11 cellular contexts compared by ENCODE assay signal in the genomic region with DNA sequence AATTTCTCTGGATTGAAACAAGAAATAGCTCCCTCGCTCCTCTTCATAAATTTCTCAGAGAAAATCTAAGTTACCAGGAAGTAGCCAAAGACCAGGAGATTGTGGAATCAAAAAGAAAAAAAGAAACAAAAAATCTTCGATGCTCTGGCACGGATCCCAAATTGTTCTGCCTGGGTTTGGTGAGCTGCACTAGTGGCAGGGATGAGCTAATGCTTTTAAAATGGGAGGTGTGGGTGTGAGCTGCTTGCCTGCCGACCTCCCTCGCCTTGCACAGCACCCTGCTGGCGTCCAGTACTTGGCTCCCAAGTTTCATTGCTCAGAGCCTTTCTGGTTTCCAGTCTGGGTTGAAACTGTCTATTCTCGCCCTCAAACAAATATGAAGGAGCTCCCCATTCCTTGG. TPM values are rescaled to one million over a fixed set of nuclear protein-coding genes. Genes with fewer than 3 reads are reported as not detected.
DNase-seq lines count a peak whose midpoint lies in the region; ATAC-seq and TF ChIP-seq lines count a peak whose summit lies in the region.
"Had no signal": no experiment of that assay in that cellular context is flagged by ENCODE, and none has a peak within 500 bp of the region (broad histone marks: within the 10 kb centered on the region; RNA-seq: fewer than 3 reads in every experiment).

No MANE protein-coding gene starts in this region.

- peak; percentile 90 for DNase-seq in GM23248
- DNase-seq in mammary epithelial cell = peak; percentile 46
- peak; percentile 36 for DNase-seq in kidney tubule cell (ENCODE audit: low spot score)
- no peak for DNase-seq in spleen
- DNase-seq in naive thymus-derived CD4-positive, alpha-beta T cell = no peak
- no peak for DNase-seq in NCI-H524 (lab: John Stamatoyannopoulos, UW)
- no peak for DNase-seq in SIG-M5 (lab: John Stamatoyannopoulos, UW)
- DNase-seq: activated CD4-positive, CD25-positive, alpha-beta regulatory T cell treated with anti-CD3 and anti-CD28 coated beads, Interleukin-2, amount 50 U/mL, for 72 hours; activated naive CD8-positive, alpha-beta T cell treated with anti-CD3 and anti-CD28 coated beads for 36 hours; DND-41 had no signal

- peak overlapping the region; percentile 90 for H3K27ac ChIP-seq in GM23248
- H3K27ac ChIP-seq in mammary epithelial cell (ENCODE audit: insufficient read depth, low read depth, low read length) = peak overlapping the region; percentile 41
- H3K27ac ChIP-seq in spleen = peak overlapping the region in 7 of 8 donors; percentile 36 to 90 (median 84)
- no peak overlapping the region for H3K27ac ChIP-seq in naive thymus-derived CD4-positive, alpha-beta T cell (ENCODE audit: low read depth, low read length)

- WGBS in GM23248 (ENCODE audit: low coverage in 1 of 2, low lambda C conversion rate in 2 of 2, missing lambda C conversion rate in 2 of 2), 2 experiments = 2 to 3% methylated on average over 7 of the region's 7 CpGs
- 18% methylated on average over 5 of the region's 7 CpGs for WGBS in mammary epithelial cell (ENCODE audit: low coverage, missing lambda C conversion rate)
- 45 to 77% (median 60%) methylated on average over 7 of the region's 7 CpGs for WGBS in spleen, 5 donors

- no peak for TF ChIP-seq POLR2A in spleen (IDR thresholded peaks at IDR 0.05)

- TF ChIP-seq CTCF in mammary epithelial cell (conservative IDR thresholded peaks at IDR 0.05 in 1 of 2, IDR thresholded peaks at IDR 0.05 in 1 of 2; ENCODE audit: extremely low read depth in 1 of 2, insufficient read depth in 1 of 2, low read depth in 1 of 2, low read length in 2 of 2) (peak in 1 of 2 donors; percentile 9), spleen (IDR thresholded peaks at IDR 0.05 in 8 of 11, conservative IDR thresholded peaks at IDR 0.05 in 3 of 11) (no peak)

- H3K4me1 ChIP-seq in GM23248 (ENCODE audit: insufficient read depth) = peaks cover 43% of the 10 kb centered on the region
- peaks cover 21% of the 10 kb centered on the region for H3K4me1 ChIP-seq in mammary epithelial cell (ENCODE audit: insufficient read depth, low read length)
- peaks cover 0 to 62% (median 27%) of the 10 kb centered on the region in 6 donors for H3K4me1 ChIP-seq in spleen
- no peaks in the 10 kb centered on the region for H3K4me1 ChIP-seq in naive thymus-derived CD4-positive, alpha-beta T cell (ENCODE audit: control insufficient read depth in 2 of 2, insufficient read depth in 2 of 2, low read length in 2 of 2)

- H3K36me3 Mint-ChIP-seq in naive thymus-derived CD4-positive, alpha-beta T cell = peaks cover 0 to 3% (median 0%) of the 10 kb centered on the region in 5 donors
- H3K36me3 Mint-ChIP-seq: activated naive CD8-positive, alpha-beta T cell treated with anti-CD3 and anti-CD28 coated beads for 36 hours had no signal

- POLR2A ChIA-PET in naive thymus-derived CD4-positive, alpha-beta T cell (lab: Charles Lee) = no interaction called here

- no peak for ATAC-seq in naive thymus-derived CD4-positive, alpha-beta T cell
- ATAC-seq in HG02884 (IDR thresholded peaks at IDR 0.05; ENCODE audit: unreplicated experiment) = no peak

- H3K4me1 Mint-ChIP-seq in naive thymus-derived CD4-positive, alpha-beta T cell = peaks cover 0 to 5% (median 2%) of the 10 kb centered on the region in 7 donors

- CTCF ChIA-PET in mammary epithelial cell (lab: Charles Lee; ENCODE audit: low non-redundant PET) = no interaction called here
- CTCF ChIA-PET in naive thymus-derived CD4-positive, alpha-beta T cell (lab: Charles Lee) = no interaction called here

- H3F3A ChIP-seq in GM23248 (ENCODE audit: insufficient read depth) = peaks cover 71% of the 10 kb centered on the region

- H3K9me3 ChIP-seq in GM23248 (ENCODE audit: low read depth) = no peaks in the 10 kb centered on the region
- no peaks in the 10 kb centered on the region for H3K9me3 ChIP-seq in mammary epithelial cell (replicated peaks; ENCODE audit: insufficient read depth, low read length)
- no peaks in the 10 kb centered on the region for H3K9me3 ChIP-seq in spleen
- no peaks in the 10 kb centered on the region for H3K9me3 ChIP-seq in naive thymus-derived CD4-positive, alpha-beta T cell (ENCODE audit: control insufficient read depth in 2 of 3, low read length in 3 of 3)

- peaks cover 0 to 2% (median 0%) of the 10 kb centered on the region in 11 donors for H3K9me3 Mint-ChIP-seq in naive thymus-derived CD4-positive, alpha-beta T cell
- H3K9me3 Mint-ChIP-seq: activated naive CD8-positive, alpha-beta T cell treated with anti-CD3 and anti-CD28 coated beads for 36 hours had no signal

- H3K9ac ChIP-seq in GM23248 (peak overlapping the region; percentile 99), mammary epithelial cell (ENCODE audit: insufficient read depth, low read length) (peak overlapping the region; percentile 59)

- H3K4me3 ChIP-seq in GM23248 = peak overlapping the region; percentile 96
- peak overlapping the region; percentile 61 to 89 (median 68) for H3K4me3 ChIP-seq in mammary epithelial cell (replicated peaks in 1 of 3; ENCODE audit: insufficient read depth in 1 of 3, low read depth in 2 of 3, low read length in 3 of 3)
- peak overlapping the region; percentile 52 to 92 (median 67) for H3K4me3 ChIP-seq in spleen
- H3K4me3 ChIP-seq in naive thymus-derived CD4-positive, alpha-beta T cell (ENCODE audit: low read length) = no peak overlapping the region

- H3K79me2 ChIP-seq in GM23248 (ENCODE audit: insufficient read depth) = peaks cover 72% of the 10 kb centered on the region
- H3K79me2 ChIP-seq in mammary epithelial cell (ENCODE audit: insufficient read depth, low read length) = peaks cover 69% of the 10 kb centered on the region

- H3K36me3 ChIP-seq in GM23248 (ENCODE audit: low read depth) (peaks cover 17% of the 10 kb centered on the region), mammary epithelial cell (ENCODE audit: insufficient read depth, low read length) (no peaks in the 10 kb centered on the region), spleen (peaks cover 0 to 13% (median 0%) of the 10 kb centered on the region in 6 donors)
- H3K36me3 ChIP-seq in naive thymus-derived CD4-positive, alpha-beta T cell (ENCODE audit: control insufficient read depth in 2 of 3, insufficient read depth in 3 of 3, low read length in 3 of 3) = no peaks in the 10 kb centered on the region

- no TSS peak for BruUV-seq in mammary epithelial cell (replicated peaks; lab: Mats Ljungman, UMichigan)

- no peaks in the 10 kb centered on the region for H3K27me3 ChIP-seq in GM23248 (replicated peaks; ENCODE audit: insufficient read depth)
- no peaks in the 10 kb centered on the region for H3K27me3 ChIP-seq in mammary epithelial cell (ENCODE audit: insufficient read depth, low read length)
- peaks cover 0 to 62% (median 13%) of the 10 kb centered on the region in 7 donors for H3K27me3 ChIP-seq in spleen (replicated peaks in 1 of 7)
- H3K27me3 ChIP-seq in naive thymus-derived CD4-positive, alpha-beta T cell (ENCODE audit: control insufficient read depth in 2 of 2, insufficient read depth in 2 of 2, low read length in 2 of 2) = no peaks in the 10 kb centered on the region

- no peak overlapping the region for H2AFZ ChIP-seq in GM23248
- no peak overlapping the region for H2AFZ ChIP-seq in mammary epithelial cell (ENCODE audit: low read depth, low read length)

- in situ Hi-C loops in GM23248 (cut with MboI) = no loop called here
- in situ Hi-C loops in mammary epithelial cell (cut with MboI; ENCODE audit: low sequenced_read_pairs in 2 of 2) = no loop called here

- no peak overlapping the region for H3K27ac Mint-ChIP-seq in naive thymus-derived CD4-positive, alpha-beta T cell
- H3K27ac Mint-ChIP-seq: activated naive CD8-positive, alpha-beta T cell treated with anti-CD3 and anti-CD28 coated beads for 36 hours had no signal

- H4K20me1 ChIP-seq in GM23248 (ENCODE audit: insufficient read depth) (peaks cover 35% of the 10 kb centered on the region), mammary epithelial cell (ENCODE audit: insufficient read depth, low read length) (peaks cover 4% of the 10 kb centered on the region)

- H3K9me2 ChIP-seq in GM23248 (ENCODE audit: insufficient read depth) = no peaks in the 10 kb centered on the region

- dilution Hi-C loops in mammary epithelial cell (cut with HindIII; ENCODE audit: low sequenced_read_pairs) = no loop called here

- H3K4me2 ChIP-seq in GM23248 (ENCODE audit: unreplicated experiment) = peak overlapping the region; percentile 98
- H3K4me2 ChIP-seq in mammary epithelial cell (ENCODE audit: insufficient read depth, low read depth, low read length) = peak overlapping the region; percentile 70

- no peak overlapping the region for H3K4me3 Mint-ChIP-seq in naive thymus-derived CD4-positive, alpha-beta T cell
- H3K4me3 Mint-ChIP-seq: activated naive CD8-positive, alpha-beta T cell treated with anti-CD3 and anti-CD28 coated beads for 36 hours had no signal

- H3K27me3 Mint-ChIP-seq in naive thymus-derived CD4-positive, alpha-beta T cell = peaks cover 50 to 81% (median 65%) of the 10 kb centered on the region in 5 donors

- intact Hi-C loops in mammary epithelial cell (cut with micrococcal nuclease) = loop anchor here (5.0 to 10.0 kb wide), 2 partner anchors 332 to 389 kb away; a partner anchor contains a TSS
- intact Hi-C loops in spleen (cut with DNase I; ENCODE audit: low total_unique reads) = loop anchor here (10.0 kb wide), 1 partner anchor 191 kb away; no protein-coding TSS in a partner anchor
- intact Hi-C loops in naive thymus-derived CD4-positive, alpha-beta T cell (cut with micrococcal nuclease) = no loop called here

RNA-seq across cellular contexts. Expression of a gene that starts 2.5 kb away (rescaled TPM):
- total RNA-seq in GM23248 (2014; rRNA removed; shearing (Covaris generic)) = 1,244 and 1,254 TPM in 2 replicates
- 1,465 and 1,490 TPM in 2 replicates for polyA plus RNA-seq in GM23248 (2016; fragmentation: Nextera tagmentation; extraction: Ambion mirVana)
- total RNA-seq in mammary epithelial cell = 100 to 1,000 TPM; 118 to 521 TPM
- polyA plus RNA-seq in mammary epithelial cell = 105 TPM
- 154 TPM for polyA minus RNA-seq in mammary epithelial cell
- total RNA-seq in spleen = 100 to 1,000 TPM; 171 to 689 (median 516) TPM
- 100 to 1,000 TPM in 1 of 3 donors, 10 to 100 TPM in 2; 19.7 to 104 (median 48.1) TPM for polyA plus RNA-seq in spleen
- under 1 TPM in 4 of 5 experiments, not detected in 1; 0.05 to 0.95 (median 0.37) TPM for total RNA-seq in naive thymus-derived CD4-positive, alpha-beta T cell
- polyA plus RNA-seq in naive thymus-derived CD4-positive, alpha-beta T cell = not detected

Comparison
In these comparisons a context has a peak if more than half of its experiments do, and no peak if none do; other contexts are left out.
1. DNase-seq: peak in GM23248 (single experiment), mammary epithelial cell (single experiment) and kidney tubule cell (single experiment); none in spleen (single experiment), naive thymus-derived CD4-positive, alpha-beta T cell (0 of 9), NCI-H524 (0 of 2) and SIG-M5 (single experiment).
2. RNA of a gene that starts 2.5 kb away (total RNA-seq): 1,244 to 1,254 TPM in GM23248, 118 to 521 TPM in mammary epithelial cell and 171 to 689 TPM in spleen; 0.05 to 0.95 TPM in naive thymus-derived CD4-positive, alpha-beta T cell; every median in the first group is over 10 times any median in the second.
3. intact Hi-C loops: an anchor here in mammary epithelial cell (5.0 to 10.0 kb wide) and spleen (10.0 kb wide); none called in naive thymus-derived CD4-positive, alpha-beta T cell.